9 cellular contexts compared by ENCODE assay signal in the genomic region with DNA sequence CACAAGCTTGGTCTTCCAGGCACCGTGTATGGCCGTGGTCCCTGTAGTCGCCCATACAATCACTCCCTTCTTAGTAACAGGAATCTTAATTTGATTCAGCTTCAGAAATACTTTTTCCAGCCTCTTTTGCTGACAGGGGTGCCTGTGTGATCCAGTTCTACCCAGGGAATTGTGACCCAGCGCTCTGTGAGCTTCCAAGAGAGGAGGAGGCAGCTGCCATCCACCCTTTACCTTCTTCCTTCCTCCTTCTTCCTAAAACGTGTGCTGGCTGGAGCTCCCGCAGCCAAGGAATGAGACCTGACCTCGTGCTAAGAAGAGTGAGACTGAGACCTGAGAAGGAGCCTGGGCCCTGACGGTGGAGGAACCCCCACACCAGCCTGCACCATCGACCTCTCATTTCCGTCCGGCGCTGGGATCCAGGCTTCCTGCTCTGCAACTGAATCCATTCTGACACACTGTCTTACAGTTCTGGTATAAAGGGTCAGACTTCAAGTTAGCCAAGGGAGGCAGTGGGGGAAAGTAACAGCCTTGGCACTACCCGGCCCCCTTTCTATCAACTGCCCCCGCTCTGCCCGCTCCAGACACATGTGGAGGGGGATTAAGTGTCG. TPM values are rescaled to one million over a fixed set of nuclear protein-coding genes. Genes with fewer than 3 reads are reported as not detected.
DNase-seq lines count a peak whose midpoint lies in the region; ATAC-seq and TF ChIP-seq lines count a peak whose summit lies in the region.
"Had no signal": no experiment of that assay in that cellular context is flagged by ENCODE, and none has a peak within 500 bp of the region (broad histone marks: within the 10 kb centered on the region; RNA-seq: fewer than 3 reads in every experiment).

No MANE protein-coding gene starts in this region.

- peak in 1 of 7 experiments; percentile 44 for DNase-seq in CD8-positive, alpha-beta T cell
- no peak for DNase-seq in WTC11 (ENCODE audit: low spot score)
- no peak for DNase-seq in left cardiac atrium
- DNase-seq in posterior vena cava (ENCODE audit: low spot score) = peak; percentile 81
- DNase-seq in NCI-H226 = no peak
- DNase-seq in NCI-H69 (lab: John Stamatoyannopoulos, UW) = no peak
- DNase-seq in HEK293T (ENCODE audit: extremely low spot score) = no peak

- H3K27me3 ChIP-seq in CD8-positive, alpha-beta T cell (ENCODE audit: insufficient read depth, low read length) = no peaks in the 10 kb centered on the region

- H3K27me3 Mint-ChIP-seq in CD8-positive, alpha-beta T cell (ENCODE audit: low read depth) = no peaks in the 10 kb centered on the region
- no peaks in the 10 kb centered on the region for H3K27me3 Mint-ChIP-seq in WTC11 (ENCODE audit: low read depth)

- H3K27ac ChIP-seq in CD8-positive, alpha-beta T cell (ENCODE audit: low read depth, low read length) = no peak overlapping the region

- no peak overlapping the region for H3K4me3 Mint-ChIP-seq in CD8-positive, alpha-beta T cell
- H3K4me3 Mint-ChIP-seq in WTC11 = no peak overlapping the region

- H3K4me3 ChIP-seq in CD8-positive, alpha-beta T cell (ENCODE audit: low read depth, low read length) = no peak overlapping the region

- H3K9me3 ChIP-seq in CD8-positive, alpha-beta T cell (ENCODE audit: low read length) = no peaks in the 10 kb centered on the region

- POLR2A ChIA-PET in CD8-positive, alpha-beta T cell (lab: Charles Lee) = no interaction called here
- POLR2A ChIA-PET in WTC11 (lab: Charles Lee) (interaction anchor here (0.9 to 1.3 kb wide), 3 partner anchors 24 to 74 kb away, joined by 4 to 6 read pairs (median 5); no protein-coding TSS in a partner anchor), HEK293T (lab: Yijun Ruan, JAX) (interaction anchor here (1.9 kb wide), 1 partner anchor 75 kb away, joined by 6 read pairs; the partner anchor contains the start of gene ZFP62)

- H3K9me3 Mint-ChIP-seq in CD8-positive, alpha-beta T cell = no peaks in the 10 kb centered on the region
- H3K9me3 Mint-ChIP-seq in WTC11 = peaks cover 14% of the 10 kb centered on the region

- intact Hi-C loops in CD8-positive, alpha-beta T cell (cut with DNase I, micrococcal nuclease) = loop anchor here (10.0 kb wide), 4 partner anchors 48 to 398 kb away; no protein-coding TSS in a partner anchor
- intact Hi-C loops in left cardiac atrium (cut with DNase I) = loop anchor here (5.0 to 10.0 kb wide), 3 partner anchors 76 to 368 kb away; partner anchors contain the start of gene ZFP62 (in 2 of the 2)
- intact Hi-C loops in posterior vena cava (cut with DNase I) = loop anchor here (10.0 kb wide), 3 partner anchors 48 to 368 kb away; partner anchors contain the start of gene ZFP62 (in 1 of the 2)

- peaks cover 54% of the 10 kb centered on the region for H3K4me1 Mint-ChIP-seq in CD8-positive, alpha-beta T cell (ENCODE audit: low read depth)
- H3K4me1 Mint-ChIP-seq in WTC11 = peaks cover 48% of the 10 kb centered on the region

- CTCF ChIA-PET in CD8-positive, alpha-beta T cell (lab: Charles Lee) = interaction anchor here (0.8 to 2.3 kb wide), 3 partner anchors 16 to 80 kb away, joined by 3 to 12 read pairs (median 3); partner anchors contain the start of gene MGAT1
- CTCF ChIA-PET in WTC11 (lab: Charles Lee) (interaction anchor here (0.8 to 5.4 kb wide), 23 partner anchors 9 to 457 kb away, joined by 3 to 37 read pairs (median 5); partner anchors contain the start of genes FLT4 and MGAT1), HEK293T (lab: Yijun Ruan, JAX) (interaction anchor here (0.8 kb wide), 1 partner anchor 382 kb away, joined by 3 read pairs; no protein-coding TSS in a partner anchor)

- peaks cover 33% of the 10 kb centered on the region for H3K36me3 Mint-ChIP-seq in CD8-positive, alpha-beta T cell
- H3K36me3 Mint-ChIP-seq in WTC11 = peaks cover 20% of the 10 kb centered on the region

- TF ChIP-seq CTCF in CD8-positive, alpha-beta T cell (IDR thresholded peaks at IDR 0.05) = no peak
- TF ChIP-seq CTCF in WTC11 (IDR thresholded peaks at IDR 0.05) = no peak

- no peak for ATAC-seq in CD8-positive, alpha-beta T cell
- ATAC-seq in WTC11 (peak; percentile 2; the same call in 1 of the 2 replicates), left cardiac atrium (peak; percentile 6 to 13), GM18858 (IDR thresholded peaks at IDR 0.05; ENCODE audit: unreplicated experiment) (no peak)

- H3K4me1 ChIP-seq in CD8-positive, alpha-beta T cell (ENCODE audit: insufficient read depth, low read length) = peaks cover 5% of the 10 kb centered on the region

- H3K36me3 ChIP-seq in CD8-positive, alpha-beta T cell (ENCODE audit: insufficient read depth, low read length) = peaks cover 21% of the 10 kb centered on the region

- H3K27ac Mint-ChIP-seq in CD8-positive, alpha-beta T cell = peak overlapping the region; percentile 82
- peak overlapping the region; percentile 95 for H3K27ac Mint-ChIP-seq in WTC11

TF ChIP-seq in WTC11, 78 proteins besides CTCF, POLR2A, EP300 and RAD21:
- no peak for TF ChIP-seq ZNF396 (CRISPR knock-in tag; IDR thresholded peaks at IDR 0.05; ENCODE audit: borderline replicate concordance)
- no peak for TF ChIP-seq SP1 (CRISPR knock-in tag; conservative IDR thresholded peaks at IDR 0.05)
- no peak for TF ChIP-seq RELA (CRISPR knock-in tag; IDR thresholded peaks at IDR 0.05; ENCODE audit: borderline replicate concordance)

TF ChIP-seq in HEK293T, 16 proteins besides CTCF, POLR2A, EP300 and RAD21:
- TF ChIP-seq NFRKB (IDR thresholded peaks at IDR 0.05) = no peak
- no peak for TF ChIP-seq FOXK2 (IDR thresholded peaks at IDR 0.05)
- TF ChIP-seq CTBP1 (IDR thresholded peaks at IDR 0.05; ENCODE audit: borderline replicate concordance) = no peak
- no peak for TF ChIP-seq L3MBTL2 (conservative IDR thresholded peaks at IDR 0.05)
- no peak for TF ChIP-seq FOXM1 (IDR thresholded peaks at IDR 0.05; ENCODE audit: borderline replicate concordance)
- no peak for TF ChIP-seq HDGF (IDR thresholded peaks at IDR 0.05; ENCODE audit: borderline replicate concordance)
- TF ChIP-seq TARDBP (IDR thresholded peaks at IDR 0.05) = no peak
- no peak for TF ChIP-seq ZNF384 (IDR thresholded peaks at IDR 0.05)
- no peak for TF ChIP-seq ELF4 (IDR thresholded peaks at IDR 0.05)

RNA-seq across cellular contexts. Expression of gene MGAT1, which starts 16.1 kb away (rescaled TPM):
- total RNA-seq in CD8-positive, alpha-beta T cell = 10 to 100 TPM; 43.5 to 47.5 TPM
- total RNA-seq in WTC11 (2021) (78.4 to 93.6 TPM (median 86.3 TPM) in 3 replicates), left cardiac atrium (100 to 1,000 TPM in 1 of 2 donors, 10 to 100 TPM in 1; 95.8 to 133 TPM), posterior vena cava (100 to 1,000 TPM; 150 to 160 TPM)

RNA-seq across cellular contexts. Expression of gene OR2Y1, which starts 46.6 kb away (rescaled TPM):
- total RNA-seq in CD8-positive, alpha-beta T cell = not detected
- not detected in 3 replicates for total RNA-seq in WTC11 (2021)
- not detected for total RNA-seq in left cardiac atrium
- total RNA-seq in posterior vena cava = not detected
- total RNA-seq: M059J had no signal

Comparison
In these comparisons a context has a peak if more than half of its experiments do, and no peak if none do; other contexts are left out.
1. ATAC-seq: peak in WTC11 (single experiment) and left cardiac atrium (2 of 2); none in CD8-positive, alpha-beta T cell (single experiment) and GM18858 (single experiment).